ENCODE assay signal across 8 cellular contexts in genomic region chr12:9283346-9284095, GRCh38.
DNase-seq lines count a peak whose midpoint lies in the region; ATAC-seq, FAIRE-seq and TF ChIP-seq lines count a peak whose summit lies in the region.
"Not testable (repeated sequence)": the region's sequence is repeated elsewhere in the genome, so short reads cannot be mapped to it uniquely, and the experiment has no call there.

No MANE protein-coding gene starts in this region.

- H3K23ac ChIP-seq in H1 (ENCODE audit: insufficient read length), result not testable (repeated sequence)

- not testable (repeated sequence) for H3K27me3 Mint-ChIP-seq in memory B cell

- H3K9me3 ChIP-seq in OCI-LY7 (ENCODE audit: low read length); H1 (ENCODE audit: insufficient read depth in 2 of 2, low read depth in 1 of 2, low read length in 1 of 2): not testable (repeated sequence)

- TSS peak; percentile 96 for BruUV-seq in OCI-LY7 (replicated peaks; lab: Mats Ljungman, UMichigan)

- not testable (repeated sequence) for H3K23me2 ChIP-seq in H1 (ENCODE audit: low read depth, low read length)

- not testable (repeated sequence) for H3K36me3 Mint-ChIP-seq in memory B cell

- H2AFZ ChIP-seq in OCI-LY7 (ENCODE audit: low read length), result peak overlapping the region; percentile 98
- not testable (repeated sequence) for H2AFZ ChIP-seq in H1 (ENCODE audit: low read length)

- TF ChIP-seq POLR2A in H1 (IDR thresholded peaks at IDR 0.05; ENCODE audit: control extremely low read depth in 1 of 2, low read depth in 2 of 2, low read length in 2 of 2), result peak in 1 of 2 experiments; percentile 36; a peak in 1 of 3 replicates

- WGBS in H1 (ENCODE audit: extremely low coverage in 1 of 2, insufficient coverage in 1 of 2, insufficient read length in 1 of 2, insufficient replicate concordance in 2 of 2, low coverage in 1 of 2, low lambda C conversion rate in 2 of 2, missing lambda C conversion rate in 1 of 2), 2 experiments, result 1% methylated on average over 11 of the region's 42 CpGs; no CpG with 5 or more reads in 1 of the 2 experiments

- not testable (repeated sequence) for FAIRE-seq in H1 (lab: Jason Lieb, UNC)

- not testable (repeated sequence) for TF ChIP-seq RAD21 in Ishikawa (IDR thresholded peaks at IDR 0.05; ENCODE audit: low read depth); H1 (IDR thresholded peaks at IDR 0.05 in 1 of 2, conservative IDR thresholded peaks at IDR 0.05 in 1 of 2; ENCODE audit: low read depth in 2 of 2, low read length in 2 of 2)

- not testable (repeated sequence) for H3K9me3 Mint-ChIP-seq in memory B cell

- H3K56ac ChIP-seq in H1 (replicated peaks; ENCODE audit: insufficient read length, low read depth, low read length), result not testable (repeated sequence)

- H2BK15ac ChIP-seq in H1 (ENCODE audit: low read length), result not testable (repeated sequence)

- ATAC-seq in GM21360 (IDR thresholded peaks at IDR 0.05; ENCODE audit: unreplicated experiment) (peak; percentile 67), memory B cell (ENCODE audit: low read depth) (peak; percentile 81)

- H3K79me2 ChIP-seq in OCI-LY7 (ENCODE audit: insufficient read depth, low read depth, low read length); H1 (ENCODE audit: control insufficient read depth in 1 of 2, insufficient read depth in 2 of 2, low read length in 2 of 2): not testable (repeated sequence)

- H4K91ac ChIP-seq in H1 (replicated peaks; ENCODE audit: insufficient read length, low read length), result not testable (repeated sequence)

- not testable (repeated sequence) for H4K5ac ChIP-seq in H1 (ENCODE audit: insufficient read length, low read depth, low read length)

- peak overlapping the region; percentile 51; the same call in 1 of the 2 replicates for H4K8ac ChIP-seq in H1 (ENCODE audit: extremely low read depth, insufficient read depth, low read length)

- H3K9me2 ChIP-seq in OCI-LY7 (ENCODE audit: insufficient read depth, low read length), result not testable (repeated sequence)

- CTCF ChIA-PET in OCI-LY7 (lab: Charles Lee; ENCODE audit: unreplicated experiment); H1 (lab: Charles Lee; ENCODE audit: partially characterized antibody): not testable (repeated sequence)

- not testable (repeated sequence) for H3K4me1 ChIP-seq in OCI-LY7 (ENCODE audit: insufficient read depth, low read length, poor library complexity, severe bottlenecking); H1 (replicated peaks in 1 of 4; ENCODE audit: control insufficient read depth in 3 of 4, insufficient read depth in 4 of 4, low read length in 3 of 4)

- TF ChIP-seq CTCF in C4-2B (conservative IDR thresholded peaks at IDR 0.05); OCI-LY7 (conservative IDR thresholded peaks at IDR 0.05; ENCODE audit: low read length); H1 (IDR thresholded peaks at IDR 0.05; ENCODE audit: control extremely low read depth in 1 of 3, insufficient read depth in 1 of 3, low read depth in 1 of 3, low read length in 3 of 3): not testable (repeated sequence)

- H3K18ac ChIP-seq in H1 (ENCODE audit: extremely low read depth, low read length), result not testable (repeated sequence)

- H2BK20ac ChIP-seq in H1 (ENCODE audit: low read length), result not testable (repeated sequence)

- peak overlapping the region; percentile 77 for H3K4me2 ChIP-seq in OCI-LY7 (ENCODE audit: low read length)
- H3K4me2 ChIP-seq in H1 (ENCODE audit: insufficient read depth in 1 of 2, low read depth in 2 of 2, low read length in 2 of 2), result peak overlapping the region; percentile 60 to 61

- intact Hi-C loops in OCI-LY7 (cut with micrococcal nuclease; ENCODE audit: unreplicated experiment), result not testable (repeated sequence)

- H3K4me3 ChIP-seq in OCI-LY7 (ENCODE audit: low read depth, low read length, poor library complexity, severe bottlenecking), result peak overlapping the region; percentile 77
- peak overlapping the region; percentile 55 to 65 (median 58); a peak in 7 of 8 replicates for H3K4me3 ChIP-seq in H1 (ENCODE audit: extremely low read depth in 1 of 4, insufficient read depth in 2 of 4, low read depth in 3 of 4, low read length in 4 of 4)

- DNase-seq in OCI-LY7 (ENCODE audit: low spot score), result peak; percentile 91
- peak; percentile 33 for DNase-seq in activated CD8-positive, alpha-beta memory T cell treated with anti-CD3 and anti-CD28 coated beads, Interleukin-2, amount 50 U/mL, for 24 hours (ENCODE audit: extremely low read depth)
- peak; percentile 13 to 83 for DNase-seq in H1 (ENCODE audit: low read depth in 1 of 2, low spot score in 2 of 2)
- DNase-seq in memory B cell (ENCODE audit: low spot score in 2 of 2), result peak; percentile 65 to 75
- DNase-seq in stimulated activated CD4-positive, alpha-beta T cell treated with anti-CD3 and anti-CD28 coated beads, Interleukin-4, amount 100 ng/mL, for 4 hours, result peak; percentile 70 to 73

- H3K4me3 Mint-ChIP-seq in memory B cell, result peak overlapping the region; percentile 98

- H3K9ac ChIP-seq in H1 (replicated peaks in 1 of 4; ENCODE audit: extremely low read depth in 1 of 4, low read depth in 3 of 4, low read length in 3 of 4), result peak overlapping the region in 3 of 4 experiments; percentile 60 to 73 (median 69); a peak in 5 of 7 replicates

- H3K27me3 ChIP-seq in H1 (replicated peaks in 1 of 4; ENCODE audit: control insufficient read depth in 3 of 4, extremely low read depth in 1 of 4, insufficient read depth in 3 of 4, low read length in 3 of 4), result not testable (repeated sequence)

- not testable (repeated sequence) for H2BK5ac ChIP-seq in H1 (ENCODE audit: low read depth, low read length)

- H3K14ac ChIP-seq in H1 (ENCODE audit: insufficient read length), result not testable (repeated sequence)

- not testable (repeated sequence) for H2BK120ac ChIP-seq in H1 (replicated peaks; ENCODE audit: low read depth, low read length)

- POLR2A ChIA-PET in OCI-LY7 (lab: Charles Lee); H1 (lab: Charles Lee; ENCODE audit: partially characterized antibody): not testable (repeated sequence)

- not testable (repeated sequence) for TF ChIP-seq EP300 in Ishikawa (IDR thresholded peaks at IDR 0.05; ENCODE audit: borderline replicate concordance); H1 (IDR thresholded peaks at IDR 0.05; ENCODE audit: borderline replicate concordance in 1 of 2, low read depth in 2 of 2, low read length in 2 of 2)

- not testable (repeated sequence) for H2AK5ac ChIP-seq in H1 (ENCODE audit: low read depth, low read length)

- not testable (repeated sequence) for H3K79me1 ChIP-seq in H1 (ENCODE audit: low read depth, low read length)

- not testable (repeated sequence) for H3K4me1 Mint-ChIP-seq in memory B cell

- H3K36me3 ChIP-seq in OCI-LY7 (ENCODE audit: insufficient read depth, low read length); H1 (ENCODE audit: control insufficient read depth in 2 of 4, insufficient read depth in 4 of 4, low read length in 3 of 4): not testable (repeated sequence)

- H3K27ac Mint-ChIP-seq in memory B cell, result peak overlapping the region; percentile 88

- not testable (repeated sequence) for H3K4ac ChIP-seq in H1 (replicated peaks; ENCODE audit: insufficient read length, low read depth, low read length)

- H3K27ac ChIP-seq in C4-2B (peak overlapping the region; percentile 77), OCI-LY7 (ENCODE audit: low read depth, low read length, poor library complexity, severe bottlenecking) (peak overlapping the region; percentile 88), H1 (ENCODE audit: low read depth, low read length) (peak overlapping the region; percentile 52; the same call in 1 of the 2 replicates)

- not testable (repeated sequence) for H4K20me1 ChIP-seq in OCI-LY7 (ENCODE audit: insufficient read depth, low read length); H1 (replicated peaks in 1 of 2; ENCODE audit: control insufficient read depth in 1 of 2, insufficient read depth in 2 of 2, low read length in 2 of 2)

- not testable (repeated sequence) for H2BK12ac ChIP-seq in H1 (ENCODE audit: low read depth, low read length)

TF ChIP-seq in Ishikawa, 13 proteins besides CTCF, POLR2A, EP300 and RAD21:
- peak; percentile 62 for TF ChIP-seq TAF1 (IDR thresholded peaks at IDR 0.05; ENCODE audit: low read depth)
- TF ChIP-seq CREB1 (IDR thresholded peaks at IDR 0.05; ENCODE audit: low read depth), result 0 out of 2 replicates have a peak, but pooled peaks have one; percentile 14
- 0 out of 2 replicates have a peak, but pooled peaks have one; percentile 11 for TF ChIP-seq NFIC (IDR thresholded peaks at IDR 0.05)

TF ChIP-seq in H1, 55 proteins besides CTCF, POLR2A, EP300 and RAD21:
- peak; percentile 64 for TF ChIP-seq PHF8 (conservative IDR thresholded peaks at IDR 0.05; ENCODE audit: low read depth, low read length)
- peak; percentile 30; the same call in 1 of the 2 replicates for TF ChIP-seq TAF1 (IDR thresholded peaks at IDR 0.05; ENCODE audit: low read depth, low read length)
- peak; percentile 52 for TF ChIP-seq NRF1 (IDR thresholded peaks at IDR 0.05; ENCODE audit: low read depth, low read length)

Comparison
In these comparisons a context has a peak if more than half of its experiments do, and no peak if none do; other contexts are left out.
1. Peak in every context shown above with its lines: DNase-seq, ATAC-seq, H3K4me3 ChIP-seq and H3K27ac ChIP-seq.
2. DNase-seq: peak in every context shown above with its lines; median percentile 91 in OCI-LY7; 72 in stimulated activated CD4-positive, alpha-beta T cell treated with anti-CD3 and anti-CD28 coated beads, Interleukin-4, amount 100 ng/mL, for 4 hours; 70 in memory B cell; 48 in H1; 33 in activated CD8-positive, alpha-beta memory T cell treated with anti-CD3 and anti-CD28 coated beads, Interleukin-2, amount 50 U/mL, for 24 hours.